In genomic region chr6:113858067-113858604, GRCh38 we compare ENCODE assay signal across 8 cellular contexts. TPM values are rescaled to one million over a fixed set of nuclear protein-coding genes. Genes with fewer than 3 reads are reported as not detected.
DNase-seq lines count a peak whose midpoint lies in the region; ATAC-seq and TF ChIP-seq lines count a peak whose summit lies in the region.

No MANE protein-coding gene starts in this region.

- in situ Hi-C loops in ACHN (cut with HindIII; ENCODE audit: low pct_ligation_motif_present, low pct_unique_long_range_greater_than_20kb, low sequenced_read_pairs) (no loop called here), GM13977 (cut with MboI; ENCODE audit: low pct_unique_long_range_greater_than_20kb, low sequenced_read_pairs, unreplicated experiment) (loop anchor here (10.0 kb wide), 1 partner anchor 223 kb away; no protein-coding TSS in a partner anchor)

- H3K36me3 ChIP-seq in iPS-18a (ENCODE audit: control insufficient read depth, low read depth, low read length) (peaks cover 19% of the 10 kb centered on the region), smooth muscle cell (ENCODE audit: low read depth) (peaks cover 4% of the 10 kb centered on the region)

- no peak for ATAC-seq in GM21529 (IDR thresholded peaks at IDR 0.05; ENCODE audit: unreplicated experiment)

- H3K9ac ChIP-seq in iPS-18a (ENCODE audit: low read length) (peak overlapping the region; percentile 100), smooth muscle cell (ENCODE audit: low read depth) (peak overlapping the region; percentile 98)

- H3K27me3 ChIP-seq in iPS-18a (ENCODE audit: control insufficient read depth, insufficient read depth, low read length) (peaks cover 33% of the 10 kb centered on the region), smooth muscle cell (ENCODE audit: low read depth) (no peaks in the 10 kb centered on the region)

- WGBS in smooth muscle cell (ENCODE audit: low lambda C conversion rate): under 1% methylated on average over 20 of the region's 25 CpGs

- H3K27ac ChIP-seq in iPS-18a (ENCODE audit: low read length) (peak overlapping the region; percentile 100), smooth muscle cell (ENCODE audit: low read depth) (peak overlapping the region; percentile 96)

- H3K4me3 ChIP-seq in iPS-18a (ENCODE audit: low read length) (peak overlapping the region; percentile 100), smooth muscle cell (peak overlapping the region; percentile 96)

- peak; percentile 39 for DNase-seq in ACHN
- peak; percentile 57 for DNase-seq in GM13977 (ENCODE audit: low spot score)
- peak; percentile 63 for DNase-seq in NCI-H345 (lab: John Stamatoyannopoulos, UW)
- DNase-seq in astrocyte of the hippocampus (ENCODE audit: low read depth, low spot score): peak; percentile 70
- DNase-seq in smooth muscle cell (lab: John Stamatoyannopoulos, UW; ENCODE audit: unreplicated experiment): no peak
- no peak for DNase-seq in NK-92 treated with Interleukin-12 subunit alpha and Interleukin-12 subunit beta, amount 100 ng/mL, for 24 hours (lab: John Stamatoyannopoulos, UW)

- H3F3A ChIP-seq in smooth muscle cell (ENCODE audit: low read depth): peaks cover 15% of the 10 kb centered on the region

- H3K9me3 ChIP-seq in iPS-18a (ENCODE audit: control insufficient read depth, low read depth, low read length): no peaks in the 10 kb centered on the region
- no peaks in the 10 kb centered on the region for H3K9me3 ChIP-seq in smooth muscle cell (replicated peaks; ENCODE audit: low read depth)

- H3K4me1 ChIP-seq in iPS-18a (ENCODE audit: control insufficient read depth, low read depth, low read length) (peaks cover 11% of the 10 kb centered on the region), smooth muscle cell (ENCODE audit: low read depth) (peaks cover 22% of the 10 kb centered on the region)

- H3K4me2 ChIP-seq in smooth muscle cell: peak overlapping the region; percentile 91

- H2AFZ ChIP-seq in smooth muscle cell (ENCODE audit: low read depth): no peak overlapping the region

- TF ChIP-seq CTCF in GM13977 (IDR thresholded peaks at IDR 0.05; ENCODE audit: extremely low read depth, insufficient read depth, missing control alignments) (no peak), smooth muscle cell (IDR thresholded peaks at IDR 0.05; ENCODE audit: borderline replicate concordance, insufficient read depth, poor library complexity, severe bottlenecking) (no peak)

- peaks cover 46% of the 10 kb centered on the region for H4K20me1 ChIP-seq in smooth muscle cell (ENCODE audit: low read depth)

- H3K79me2 ChIP-seq in smooth muscle cell (ENCODE audit: low read depth): peaks cover 60% of the 10 kb centered on the region

RNA-seq across cellular contexts. Expression of gene MARCKS, which starts 1.0 kb away (rescaled TPM):
- total RNA-seq in smooth muscle cell: 206 and 217 TPM in 2 replicates
- 157 and 172 TPM in 2 replicates for polyA plus RNA-seq in smooth muscle cell

Comparison
In these comparisons a context has a peak if more than half of its experiments do, and no peak if none do; other contexts are left out.
1. DNase-seq: peak in ACHN (single experiment), GM13977 (single experiment), NCI-H345 (single experiment) and astrocyte of the hippocampus (single experiment); none in smooth muscle cell (single experiment) and NK-92 treated with Interleukin-12 subunit alpha and Interleukin-12 subunit beta, amount 100 ng/mL, for 24 hours (single experiment).